10 cellular contexts compared by ENCODE assay signal in the genomic region with DNA sequence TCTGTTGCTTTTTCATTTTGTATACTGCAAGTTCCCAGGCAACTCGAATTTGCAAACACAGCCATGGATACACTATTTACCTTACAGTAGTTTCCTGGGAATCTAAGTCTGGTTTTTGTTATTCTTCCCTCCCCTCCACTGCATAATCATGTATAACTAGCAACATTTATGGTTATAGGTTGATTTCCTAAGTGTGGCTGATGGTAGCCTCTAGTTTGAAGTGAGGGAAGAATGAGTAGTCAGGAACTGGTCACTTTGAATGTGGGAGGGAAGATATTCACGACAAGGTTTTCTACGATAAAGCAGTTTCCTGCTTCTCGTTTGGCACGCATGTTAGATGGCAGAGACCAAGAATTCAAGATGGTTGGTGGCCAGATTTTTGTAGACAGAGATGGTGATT.
DNase-seq lines count a peak whose midpoint lies in the region; ATAC-seq and TF ChIP-seq lines count a peak whose summit lies in the region.
"Had no signal": no experiment of that assay in that cellular context is flagged by ENCODE, and none has a peak within 500 bp of the region (broad histone marks: within the 10 kb centered on the region; RNA-seq: fewer than 3 reads in every experiment).

A gene with protein sequence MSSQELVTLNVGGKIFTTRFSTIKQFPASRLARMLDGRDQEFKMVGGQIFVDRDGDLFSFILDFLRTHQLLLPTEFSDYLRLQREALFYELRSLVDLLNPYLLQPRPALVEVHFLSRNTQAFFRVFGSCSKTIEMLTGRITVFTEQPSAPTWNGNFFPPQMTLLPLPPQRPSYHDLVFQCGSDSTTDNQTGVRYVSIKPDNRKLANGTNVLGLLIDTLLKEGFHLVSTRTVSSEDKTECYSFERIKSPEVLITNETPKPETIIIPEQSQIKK (plus strand): TSS at position 182 of the 400 bp plus-strand sequence. CDS start 50 bp downstream, at position 232.

- H3K36me3 ChIP-seq in iPS-18a (ENCODE audit: control insufficient read depth, low read depth, low read length) = peaks cover 25% of the 10 kb centered on the region
- peaks cover 3% of the 10 kb centered on the region; the same call in 1 of the 2 replicates for H3K36me3 ChIP-seq in WERI-Rb-1

- H3K4me1 Mint-ChIP-seq in stimulated activated memory B cell treated with anti-CD40 and anti-IgM and Interleukin-4, amounts not matched to agents 10 μg/mL and 1 μg/mL and 100 μg/mL, for 72 hours = peaks cover 42% of the 10 kb centered on the region

- H3K9me3 Mint-ChIP-seq in stimulated activated memory B cell treated with anti-CD40 and anti-IgM and Interleukin-4, amounts not matched to agents 10 μg/mL and 1 μg/mL and 100 μg/mL, for 72 hours = no peaks in the 10 kb centered on the region

- in situ Hi-C loops in astrocyte of the spinal cord (cut with HindIII; ENCODE audit: low sequenced_read_pairs) = no loop called here

- no peak within 1 kb of the TSS for H3K4me3 Mint-ChIP-seq in stimulated activated memory B cell treated with anti-CD40 and anti-IgM and Interleukin-4, amounts not matched to agents 10 μg/mL and 1 μg/mL and 100 μg/mL, for 72 hours

- H3K36me3 Mint-ChIP-seq in stimulated activated memory B cell treated with anti-CD40 and anti-IgM and Interleukin-4, amounts not matched to agents 10 μg/mL and 1 μg/mL and 100 μg/mL, for 72 hours = peaks cover 66% of the 10 kb centered on the region

- H3K4me3 ChIP-seq in astrocyte of the spinal cord (ENCODE audit: low read depth, low read length) (no peak within 1 kb of the TSS), iPS-18a (ENCODE audit: low read length) (peak within 1 kb of the TSS; percentile 22), WERI-Rb-1 (ENCODE audit: low read depth, low read length) (no peak within 1 kb of the TSS)

- H3K27me3 ChIP-seq in iPS-18a (ENCODE audit: control insufficient read depth, insufficient read depth, low read length) = no peaks in the 10 kb centered on the region
- H3K27me3 ChIP-seq in WERI-Rb-1 (ENCODE audit: insufficient read depth, low read depth, severe bottlenecking) = no peaks in the 10 kb centered on the region

- H3K4me1 ChIP-seq in iPS-18a (ENCODE audit: control insufficient read depth, low read depth, low read length) = peaks cover 21% of the 10 kb centered on the region

- no peaks in the 10 kb centered on the region for H3K27me3 Mint-ChIP-seq in stimulated activated memory B cell treated with anti-CD40 and anti-IgM and Interleukin-4, amounts not matched to agents 10 μg/mL and 1 μg/mL and 100 μg/mL, for 72 hours

- DNase-seq in DMS153 (lab: John Stamatoyannopoulos, UW) (peak; percentile 46), DMS153 treated with DMSO at 0.1 percent for 48 hours (lab: John Stamatoyannopoulos, UW; ENCODE audit: unreplicated experiment) (no peak), astrocyte of the spinal cord (ENCODE audit: low read depth, low spot score) (peak; percentile 46), WERI-Rb-1 (no peak)
- DNase-seq: 8988T, NCI-H1092 had no signal

- H3K27ac Mint-ChIP-seq in stimulated activated memory B cell treated with anti-CD40 and anti-IgM and Interleukin-4, amounts not matched to agents 10 μg/mL and 1 μg/mL and 100 μg/mL, for 72 hours = peak within 1 kb of the TSS; percentile 24

- H3K27ac ChIP-seq in iPS-18a (ENCODE audit: low read length) (peak within 1 kb of the TSS; percentile 41), WERI-Rb-1 (no peak within 1 kb of the TSS)

- TF ChIP-seq CTCF in astrocyte of the spinal cord (IDR thresholded peaks at IDR 0.05; ENCODE audit: low read depth, low read length) = no peak
- TF ChIP-seq CTCF in WERI-Rb-1 (IDR thresholded peaks at IDR 0.05; ENCODE audit: low read depth, low read length) = no peak

- no peak within 1 kb of the TSS for H3K9ac ChIP-seq in iPS-18a (ENCODE audit: low read length)

- no peaks in the 10 kb centered on the region for H3K9me3 ChIP-seq in iPS-18a (ENCODE audit: control insufficient read depth, low read depth, low read length)
- no peaks in the 10 kb centered on the region for H3K9me3 ChIP-seq in WERI-Rb-1 (ENCODE audit: severe bottlenecking)

- no peak for ATAC-seq in stimulated activated memory B cell treated with anti-CD40 and anti-IgM and Interleukin-4, amounts not matched to agents 10 μg/mL and 1 μg/mL and 100 μg/mL, for 72 hours
- ATAC-seq in GM21526 (IDR thresholded peaks at IDR 0.05; ENCODE audit: low FRiP score, unreplicated experiment) (no peak), HG03378 (IDR thresholded peaks at IDR 0.05; ENCODE audit: unreplicated experiment) (no peak)

Comparison
In these comparisons a context has a peak if more than half of its experiments do, and no peak if none do; other contexts are left out.
1. DNase-seq: peak in DMS153 (single experiment) and astrocyte of the spinal cord (single experiment); none in DMS153 treated with DMSO at 0.1 percent for 48 hours (single experiment) and WERI-Rb-1 (single experiment).